1 cellular context compared by ENCODE assay signal in the genomic region with DNA sequence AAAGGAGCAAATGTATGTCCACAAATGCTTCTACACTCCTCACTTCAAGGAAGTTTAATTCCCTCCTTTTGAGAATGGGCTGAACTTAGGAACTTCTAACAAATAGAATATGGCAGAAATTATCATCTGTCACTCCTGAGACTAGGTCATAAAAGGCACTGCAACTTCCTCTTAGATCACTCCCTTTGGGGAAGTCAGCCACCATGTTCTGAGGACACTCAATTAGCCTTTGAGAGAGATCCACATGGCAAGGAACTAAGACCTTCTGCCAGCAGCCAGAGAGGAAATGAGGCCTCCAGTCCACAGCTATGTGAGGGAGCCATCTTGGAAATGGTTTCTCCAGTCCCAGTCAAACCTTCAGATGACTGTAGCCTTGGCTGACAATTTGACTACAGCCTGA.
TF ChIP-seq lines count a peak whose summit lies in the region.

No MANE protein-coding gene starts in this region.

TF ChIP-seq in HEK293, 187 proteins besides CTCF, POLR2A, EP300 and RAD21 (continued from another document):
- TF ChIP-seq, protein P1, sequence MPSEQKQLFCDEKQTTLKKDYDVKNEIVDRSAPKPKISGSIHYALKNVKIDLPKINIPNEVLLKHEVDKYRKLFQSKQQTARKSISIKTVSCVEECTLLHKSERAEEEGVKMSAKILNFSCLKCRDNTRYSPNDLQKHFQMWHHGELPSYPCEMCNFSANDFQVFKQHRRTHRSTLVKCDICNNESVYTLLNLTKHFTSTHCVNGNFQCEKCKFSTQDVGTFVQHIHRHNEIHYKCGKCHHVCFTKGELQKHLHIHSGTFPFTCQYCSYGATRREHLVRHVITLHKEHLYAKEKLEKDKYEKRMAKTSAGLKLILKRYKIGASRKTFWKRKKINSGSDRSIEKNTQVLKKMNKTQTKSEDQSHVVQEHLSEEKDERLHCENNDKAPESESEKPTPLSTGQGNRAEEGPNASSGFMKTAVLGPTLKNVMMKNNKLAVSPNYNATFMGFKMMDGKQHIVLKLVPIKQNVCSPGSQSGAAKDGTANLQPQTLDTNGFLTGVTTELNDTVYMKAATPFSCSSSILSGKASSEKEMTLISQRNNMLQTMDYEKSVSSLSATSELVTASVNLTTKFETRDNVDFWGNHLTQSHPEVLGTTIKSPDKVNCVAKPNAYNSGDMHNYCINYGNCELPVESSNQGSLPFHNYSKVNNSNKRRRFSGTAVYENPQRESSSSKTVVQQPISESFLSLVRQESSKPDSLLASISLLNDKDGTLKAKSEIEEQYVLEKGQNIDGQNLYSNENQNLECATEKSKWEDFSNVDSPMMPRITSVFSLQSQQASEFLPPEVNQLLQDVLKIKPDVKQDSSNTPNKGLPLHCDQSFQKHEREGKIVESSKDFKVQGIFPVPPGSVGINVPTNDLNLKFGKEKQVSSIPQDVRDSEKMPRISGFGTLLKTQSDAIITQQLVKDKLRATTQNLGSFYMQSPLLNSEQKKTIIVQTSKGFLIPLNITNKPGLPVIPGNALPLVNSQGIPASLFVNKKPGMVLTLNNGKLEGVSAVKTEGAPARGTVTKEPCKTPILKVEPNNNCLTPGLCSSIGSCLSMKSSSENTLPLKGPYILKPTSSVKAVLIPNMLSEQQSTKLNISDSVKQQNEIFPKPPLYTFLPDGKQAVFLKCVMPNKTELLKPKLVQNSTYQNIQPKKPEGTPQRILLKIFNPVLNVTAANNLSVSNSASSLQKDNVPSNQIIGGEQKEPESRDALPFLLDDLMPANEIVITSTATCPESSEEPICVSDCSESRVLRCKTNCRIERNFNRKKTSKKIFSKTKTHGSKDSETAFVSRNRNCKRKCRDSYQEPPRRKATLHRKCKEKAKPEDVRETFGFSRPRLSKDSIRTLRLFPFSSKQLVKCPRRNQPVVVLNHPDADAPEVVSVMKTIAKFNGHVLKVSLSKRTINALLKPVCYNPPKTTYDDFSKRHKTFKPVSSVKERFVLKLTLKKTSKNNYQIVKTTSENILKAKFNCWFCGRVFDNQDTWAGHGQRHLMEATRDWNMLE (tag by site-specific recombination; conservative IDR thresholded peaks at IDR 0.05; ENCODE audit: low read depth), result peak; percentile 18; the same call in 1 of the 2 replicates
- TF ChIP-seq ZNF610 (tag by site-specific recombination; IDR thresholded peaks at IDR 0.05; ENCODE audit: borderline replicate concordance) (no peak), ZNF350 (tag by site-specific recombination; IDR thresholded peaks at IDR 0.05) (peak; percentile 96), ZNF777 (tag by site-specific recombination; IDR thresholded peaks at IDR 0.05; ENCODE audit: borderline replicate concordance) (no peak), ZNF571 (tag by site-specific recombination; IDR thresholded peaks at IDR 0.05) (no peak), ZNF324 (tag by site-specific recombination; IDR thresholded peaks at IDR 0.05) (no peak), ZNF830 (tag by site-specific recombination; IDR thresholded peaks at IDR 0.05; ENCODE audit: low read depth) (no peak), SETDB1 (IDR thresholded peaks at IDR 0.05; ENCODE audit: insufficient read length, low read length) (peak; percentile 58)
- TF ChIP-seq, protein P2, sequence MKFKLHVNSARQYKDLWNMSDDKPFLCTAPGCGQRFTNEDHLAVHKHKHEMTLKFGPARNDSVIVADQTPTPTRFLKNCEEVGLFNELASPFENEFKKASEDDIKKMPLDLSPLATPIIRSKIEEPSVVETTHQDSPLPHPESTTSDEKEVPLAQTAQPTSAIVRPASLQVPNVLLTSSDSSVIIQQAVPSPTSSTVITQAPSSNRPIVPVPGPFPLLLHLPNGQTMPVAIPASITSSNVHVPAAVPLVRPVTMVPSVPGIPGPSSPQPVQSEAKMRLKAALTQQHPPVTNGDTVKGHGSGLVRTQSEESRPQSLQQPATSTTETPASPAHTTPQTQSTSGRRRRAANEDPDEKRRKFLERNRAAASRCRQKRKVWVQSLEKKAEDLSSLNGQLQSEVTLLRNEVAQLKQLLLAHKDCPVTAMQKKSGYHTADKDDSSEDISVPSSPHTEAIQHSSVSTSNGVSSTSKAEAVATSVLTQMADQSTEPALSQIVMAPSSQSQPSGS (tag by site-specific recombination; IDR thresholded peaks at IDR 0.05; ENCODE audit: low read depth), result no peak
